Comparison of ENCODE assay signal across 33 cellular contexts in genomic region chr17:11535231-11535630, GRCh38.
"Had no signal": no experiment of that assay in that cellular context is flagged by ENCODE, and none has a peak within 500 bp of the region (broad histone marks: within the 10 kb centered on the region; RNA-seq: fewer than 3 reads in every experiment).

No MANE protein-coding gene starts in this region.

- H3K4me3 Mint-ChIP-seq: activated CD4-positive, alpha-beta T cell treated with anti-CD3 and anti-CD28 coated beads for 36 hours; activated CD4-positive, alpha-beta T cell treated with anti-CD3 and anti-CD28 coated beads, Interleukin-2, amount 10 ng/mL, durations not matched to agents 7 days and 5 days; activated CD8-positive, alpha-beta T cell treated with anti-CD3 and anti-CD28 coated beads, Interleukin-2, amount 10 ng/mL, durations not matched to agents 7 days and 5 days; activated naive CD4-positive, alpha-beta T cell treated with anti-CD3 and anti-CD28 coated beads for 36 hours; activated naive CD8-positive, alpha-beta T cell; activated naive CD8-positive, alpha-beta T cell treated with anti-CD3 and anti-CD28 coated beads, Interleukin-2, amount 50 U/mL, for 24 hours; activated T-cell treated with anti-CD3 and anti-CD28 coated beads, Interleukin-2, amount 50 U/mL, for 4 hours; activated T-helper 1 cell treated with anti-CD3 and anti-CD28 coated beads, Interleukin-12 subunit alpha, Interleukin-12 subunit beta, Interleukin-2, Interleukin-4 antibody, amounts not matched to agents 30 ng/mL and 10 ng/mL and 1 ng/mL, durations not matched to agents 14 hours and 24 hours and 36 hours; WTC11 had no signal

- H3K36me3 ChIP-seq: brain microvascular endothelial cell had no signal

- H3K4me1 Mint-ChIP-seq: activated CD4-positive, alpha-beta T cell treated with anti-CD3 and anti-CD28 coated beads for 36 hours; activated CD4-positive, alpha-beta T cell treated with anti-CD3 and anti-CD28 coated beads, Interleukin-2, amount 10 ng/mL, durations not matched to agents 7 days and 5 days; activated naive CD8-positive, alpha-beta T cell treated with anti-CD3 and anti-CD28 coated beads, Interleukin-2, amount 50 U/mL, for 24 hours had no signal

- H3K36me3 Mint-ChIP-seq: activated naive CD8-positive, alpha-beta T cell had no signal

- DNase-seq: activated CD4-positive, alpha-beta T cell treated with anti-CD3 and anti-CD28 coated beads for 36 hours; activated CD4-positive, alpha-beta T cell treated with anti-CD3 and anti-CD28 coated beads, Interleukin-2, amount 10 ng/mL, durations not matched to agents 7 days and 5 days; activated CD4-positive, alpha-beta T cell treated with anti-CD3 and anti-CD28 coated beads, Interleukin-2, amount 50 U/mL, for 48 hours; activated CD8-positive, alpha-beta memory T cell treated with anti-CD3 and anti-CD28 coated beads, Interleukin-2, amount 50 U/mL, for 4 hours; activated CD8-positive, alpha-beta T cell treated with anti-CD3 and anti-CD28 coated beads, Interleukin-2, amount 10 ng/mL, durations not matched to agents 7 days and 5 days; activated gamma-delta T cell treated with Interleukin-2 at 50 U/mL for 16 hours; activated naive CD4-positive, alpha-beta T cell treated with anti-CD3 and anti-CD28 coated beads for 36 hours; activated naive CD8-positive, alpha-beta T cell treated with anti-CD3 and anti-CD28 coated beads, Interleukin-2, amount 50 U/mL, for 24 hours; activated T-cell treated with anti-CD3 and anti-CD28 coated beads for 4 hours; activated T-cell treated with anti-CD3 and anti-CD28 coated beads, Interleukin-2, amount 50 U/mL, for 4 hours; anterior cingulate cortex; brain microvascular endothelial cell; central memory CD4-positive, alpha-beta T cell; NCI-H1092 treated with DMSO at 0.1 percent for 48 hours; NCI-H1417; NCI-H146; NCI-H187; NCI-H2029 treated with DMSO at 0.1 percent for 48 hours; NCI-H2107; NCI-H2171; NCI-H510A; NCI-H526; NCI-H748 treated with DMSO at 0.1 percent for 48 hours; NK-92 treated with Interleukin-12 subunit alpha and Interleukin-12 subunit beta, amount 100 ng/mL, for 24 hours; OCI-M1; Right ventricle myocardium superior; SW 1271; T1000 had no signal

- H3K27ac Mint-ChIP-seq: activated CD4-positive, alpha-beta T cell treated with anti-CD3 and anti-CD28 coated beads for 36 hours; activated CD4-positive, alpha-beta T cell treated with anti-CD3 and anti-CD28 coated beads, Interleukin-2, amount 10 ng/mL, durations not matched to agents 7 days and 5 days; activated CD8-positive, alpha-beta T cell treated with anti-CD3 and anti-CD28 coated beads, Interleukin-2, amount 10 ng/mL, durations not matched to agents 7 days and 5 days; activated naive CD4-positive, alpha-beta T cell treated with anti-CD3 and anti-CD28 coated beads for 36 hours; activated naive CD8-positive, alpha-beta T cell; activated naive CD8-positive, alpha-beta T cell treated with anti-CD3 and anti-CD28 coated beads, Interleukin-2, amount 50 U/mL, for 24 hours; activated T-helper 1 cell treated with anti-CD3 and anti-CD28 coated beads, Interleukin-12 subunit alpha, Interleukin-12 subunit beta, Interleukin-2, Interleukin-4 antibody, amounts not matched to agents 30 ng/mL and 10 ng/mL and 1 ng/mL, durations not matched to agents 14 hours and 24 hours and 36 hours; WTC11 had no signal

- H3K4me2 ChIP-seq: KMS-11 had no signal

- ATAC-seq: activated CD4-positive, alpha-beta T cell treated with anti-CD3 and anti-CD28 coated beads for 36 hours; activated CD4-positive, CD25-positive, alpha-beta regulatory T cell treated with anti-CD3 and anti-CD28 coated beads, Interleukin-2, amount 50 U/mL, for 24 hours; activated CD8-positive, alpha-beta T cell treated with anti-CD3 and anti-CD28 coated beads, Interleukin-2, amount 10 ng/mL, durations not matched to agents 7 days and 5 days; activated naive CD8-positive, alpha-beta T cell treated with anti-CD3 and anti-CD28 coated beads, Interleukin-2, amount 50 U/mL, for 24 hours; activated T-cell treated with anti-CD3 and anti-CD28 coated beads, Interleukin-2, amount 50 U/mL, for 4 hours; WTC11 had no signal

- H3K27ac ChIP-seq: brain microvascular endothelial cell, KMS-11 had no signal

- H3K27me3 ChIP-seq: brain microvascular endothelial cell had no signal

- H3K27me3 Mint-ChIP-seq: activated CD4-positive, alpha-beta T cell treated with anti-CD3 and anti-CD28 coated beads for 36 hours; activated CD4-positive, alpha-beta T cell treated with anti-CD3 and anti-CD28 coated beads, Interleukin-2, amount 10 ng/mL, durations not matched to agents 7 days and 5 days; activated naive CD8-positive, alpha-beta T cell treated with anti-CD3 and anti-CD28 coated beads, Interleukin-2, amount 50 U/mL, for 24 hours had no signal

- H3K9ac ChIP-seq: KMS-11 had no signal
